Comparison of ENCODE assay signal across 2 cellular contexts in genomic region chr2:64137996-64138395, GRCh38.
TF ChIP-seq lines count a peak whose summit lies in the region.

No MANE protein-coding gene starts in this region.

TF ChIP-seq in GM23338, 12 proteins besides CTCF, POLR2A, EP300 and RAD21:
- TF ChIP-seq JUNB (IDR thresholded peaks at IDR 0.05; ENCODE audit: unreplicated experiment), result no peak
- TF ChIP-seq ZNF114 (CRISPR knock-in tag; IDR thresholded peaks at IDR 0.05), result no peak

TF ChIP-seq in K562, 482 proteins besides CTCF, POLR2A, EP300 and RAD21:
- TF ChIP-seq THAP7 (CRISPR knock-in tag; IDR thresholded peaks at IDR 0.05) (no peak), ATF1 (CRISPR knock-in tag; IDR thresholded peaks at IDR 0.05) (no peak), ATF1 (tag; IDR thresholded peaks at IDR 0.05) (0 out of 2 replicates have a peak, but pooled peaks have one; percentile 6), FOXK2 (conservative IDR thresholded peaks at IDR 0.05 in 1 of 2, IDR thresholded peaks at IDR 0.05 in 1 of 2; ENCODE audit: low read depth in 2 of 2) (0 out of 4 replicates have a peak, but pooled peaks of 1 of the 2 experiments have one; percentile 3), TOE1 (IDR thresholded peaks at IDR 0.05; ENCODE audit: borderline replicate concordance) (0 out of 2 replicates have a peak, but pooled peaks have one; percentile 3), TOE1 (CRISPR knock-in tag; IDR thresholded peaks at IDR 0.05; ENCODE audit: borderline replicate concordance, low read depth) (no peak)
TF ChIP-seq in K562: peak in this region for 3.
